22 cellular contexts compared by ENCODE assay signal in genomic region chr2:217568289-217568985, GRCh38.
DNase-seq lines count a peak whose midpoint lies in the region; ATAC-seq, FAIRE-seq and TF ChIP-seq lines count a peak whose summit lies in the region.
"Had no signal": no experiment of that assay in that cellular context is flagged by ENCODE, and none has a peak within 500 bp of the region (broad histone marks: within the 10 kb centered on the region; RNA-seq: fewer than 3 reads in every experiment).

No MANE protein-coding gene starts in this region.

- H3K79me2 ChIP-seq in GM23248 (ENCODE audit: insufficient read depth), result no peaks in the 10 kb centered on the region

- WGBS in GM23248 (ENCODE audit: low coverage in 1 of 2, low lambda C conversion rate in 2 of 2, missing lambda C conversion rate in 2 of 2), 2 experiments, result 11 to 21% methylated on average over 3 of the region's 3 CpGs

- peaks cover 16% of the 10 kb centered on the region for H3K4me1 Mint-ChIP-seq in neural crest cell
- no peaks in the 10 kb centered on the region for H3K4me1 Mint-ChIP-seq in stimulated activated effector memory CD8-positive, alpha-beta T cell treated with anti-CD3 and anti-CD28 coated beads, Interleukin-12 subunit alpha, Interleukin-12 subunit beta, amount 100 ng/mL, for 72 hours
- H3K4me1 Mint-ChIP-seq: activated naive CD4-positive, alpha-beta T cell treated with anti-CD3 and anti-CD28 coated beads, Interleukin-2, amount 50 U/mL, for 24 hours; IgD-negative memory B cell; T-cell had no signal

- H3K9me3 Mint-ChIP-seq in neural crest cell, result peaks cover 13% of the 10 kb centered on the region
- H3K9me3 Mint-ChIP-seq in stimulated activated effector memory CD8-positive, alpha-beta T cell treated with anti-CD3 and anti-CD28 coated beads, Interleukin-12 subunit alpha, Interleukin-12 subunit beta, amount 100 ng/mL, for 72 hours, result peaks cover 3% of the 10 kb centered on the region
- H3K9me3 Mint-ChIP-seq: activated naive CD4-positive, alpha-beta T cell treated with anti-CD3 and anti-CD28 coated beads, Interleukin-2, amount 50 U/mL, for 24 hours; CD8-positive, alpha-beta T cell; T-cell had no signal

- peaks cover 4% of the 10 kb centered on the region for H3K36me3 Mint-ChIP-seq in neural crest cell (ENCODE audit: low read depth)
- no peaks in the 10 kb centered on the region for H3K36me3 Mint-ChIP-seq in stimulated activated effector memory CD8-positive, alpha-beta T cell treated with anti-CD3 and anti-CD28 coated beads, Interleukin-12 subunit alpha, Interleukin-12 subunit beta, amount 100 ng/mL, for 72 hours
- H3K36me3 Mint-ChIP-seq: IgD-negative memory B cell had no signal

- no peak overlapping the region for H3K9ac ChIP-seq in GM23248

- H3K4me3 ChIP-seq in AG09309 (ENCODE audit: control insufficient read depth, low read depth, low read length) (no peak overlapping the region), GM23248 (no peak overlapping the region)
- H3K4me3 ChIP-seq: ascending aorta, Peyer's patch, SJCRH30, uterus had no signal

- peak overlapping the region; percentile 11; the same call in 1 of the 2 replicates for H2AFZ ChIP-seq in GM23248

- no peak for TF ChIP-seq POLR2A in H54 (IDR thresholded peaks at IDR 0.05; ENCODE audit: low read depth, low read length)

- H4K20me1 ChIP-seq in GM23248 (ENCODE audit: insufficient read depth), result no peaks in the 10 kb centered on the region

- FAIRE-seq in H54 (lab: Jason Lieb, UNC), result no peak

- H3K4me2 ChIP-seq in GM23248 (ENCODE audit: unreplicated experiment), result peak overlapping the region; percentile 23

- no peaks in the 10 kb centered on the region for H3K36me3 ChIP-seq in GM23248 (ENCODE audit: low read depth)
- H3K36me3 ChIP-seq: Peyer's patch, SJCRH30, uterus had no signal

- peak overlapping the region; percentile 23 for H3K27ac ChIP-seq in GM23248
- H3K27ac ChIP-seq: ascending aorta, Peyer's patch, SJCRH30, uterus had no signal

- H3K9me3 ChIP-seq in GM23248 (ENCODE audit: low read depth), result no peaks in the 10 kb centered on the region
- H3K9me3 ChIP-seq: ascending aorta, Peyer's patch, SJCRH30, uterus had no signal

- H3K27me3 ChIP-seq in GM23248 (replicated peaks; ENCODE audit: insufficient read depth), result no peaks in the 10 kb centered on the region
- H3K27me3 ChIP-seq: ascending aorta, Peyer's patch, SJCRH30, uterus had no signal

- peak overlapping the region; percentile 74 for H3K27ac Mint-ChIP-seq in neural crest cell (ENCODE audit: unreplicated experiment)
- no peak overlapping the region for H3K27ac Mint-ChIP-seq in stimulated activated effector memory CD8-positive, alpha-beta T cell treated with anti-CD3 and anti-CD28 coated beads, Interleukin-12 subunit alpha, Interleukin-12 subunit beta, amount 100 ng/mL, for 72 hours
- H3K27ac Mint-ChIP-seq: activated naive CD4-positive, alpha-beta T cell treated with anti-CD3 and anti-CD28 coated beads, Interleukin-2, amount 50 U/mL, for 24 hours; CD8-positive, alpha-beta T cell; IgD-negative memory B cell; naive thymus-derived CD8-positive, alpha-beta T cell; T-cell had no signal

- in situ Hi-C loops in GM23248 (cut with MboI), result no loop called here

- peaks cover 9% of the 10 kb centered on the region; the same call in 1 of the 2 replicates for H3F3A ChIP-seq in GM23248 (ENCODE audit: insufficient read depth)

- no peaks in the 10 kb centered on the region; the same call in 1 of the 2 replicates for H3K9me2 ChIP-seq in GM23248 (ENCODE audit: insufficient read depth)

- no peaks in the 10 kb centered on the region for H3K27me3 Mint-ChIP-seq in neural crest cell (ENCODE audit: low read depth)
- H3K27me3 Mint-ChIP-seq: activated naive CD4-positive, alpha-beta T cell treated with anti-CD3 and anti-CD28 coated beads, Interleukin-2, amount 50 U/mL, for 24 hours; IgD-negative memory B cell; naive thymus-derived CD8-positive, alpha-beta T cell; T-cell had no signal

- peaks cover 19% of the 10 kb centered on the region for H3K4me1 ChIP-seq in GM23248 (ENCODE audit: insufficient read depth)
- H3K4me1 ChIP-seq: ascending aorta, Peyer's patch, uterus had no signal

- H3K4me3 Mint-ChIP-seq in neural crest cell, result no peak overlapping the region
- H3K4me3 Mint-ChIP-seq in stimulated activated effector memory CD8-positive, alpha-beta T cell treated with anti-CD3 and anti-CD28 coated beads, Interleukin-12 subunit alpha, Interleukin-12 subunit beta, amount 100 ng/mL, for 72 hours, result no peak overlapping the region
- H3K4me3 Mint-ChIP-seq: activated naive CD4-positive, alpha-beta T cell treated with anti-CD3 and anti-CD28 coated beads, Interleukin-2, amount 50 U/mL, for 24 hours; CD8-positive, alpha-beta T cell; naive thymus-derived CD8-positive, alpha-beta T cell; T-cell had no signal

- peak; percentile 48 for DNase-seq in AG09309 (ENCODE audit: low read depth)
- peak; percentile 71 for DNase-seq in GM23248
- peak; percentile 40 for DNase-seq in epidermal melanocyte (ENCODE audit: insufficient read length, low spot score)
- DNase-seq in neural crest cell (ENCODE audit: low read depth, low spot score), result no peak
- DNase-seq in H54 (ENCODE audit: insufficient read length, low spot score), result no peak
- no peak for DNase-seq in T1000 (lab: John Stamatoyannopoulos, UW)
- DNase-seq in stimulated activated effector memory CD8-positive, alpha-beta T cell treated with anti-CD3 and anti-CD28 coated beads, Interleukin-12 subunit alpha, Interleukin-12 subunit beta, amount 100 ng/mL, for 72 hours (ENCODE audit: low spot score in 2 of 2), result no peak
- DNase-seq: activated CD4-positive, alpha-beta T cell treated with anti-CD3 and anti-CD28 coated beads for 4 hours; CD8-positive, alpha-beta T cell; effector CD8-positive, alpha-beta T cell; left colon; naive thymus-derived CD8-positive, alpha-beta T cell; NCI-H2107; Peyer's patch; SJCRH30; T-cell; uterus had no signal

- no peak for ATAC-seq in stimulated activated effector memory CD8-positive, alpha-beta T cell treated with anti-CD3 and anti-CD28 coated beads, Interleukin-12 subunit alpha, Interleukin-12 subunit beta, amount 100 ng/mL, for 72 hours
- ATAC-seq in HG02798 (IDR thresholded peaks at IDR 0.05; ENCODE audit: poor library complexity, unreplicated experiment), result no peak
- ATAC-seq: CD8-positive, alpha-beta T cell; esophagus mucosa; left colon; naive thymus-derived CD8-positive, alpha-beta T cell; T-cell had no signal

- TF ChIP-seq CTCF in AG09309 (IDR thresholded peaks at IDR 0.05; ENCODE audit: control insufficient read depth, insufficient read depth, low read depth, low read length, missing control alignments), result no peak
- no peak for TF ChIP-seq CTCF in neural crest cell (conservative IDR thresholded peaks at IDR 0.05)

Comparison
In these comparisons a context has a peak if more than half of its experiments do, and no peak if none do; other contexts are left out.
1. DNase-seq: peak in AG09309 (single experiment), GM23248 (single experiment) and epidermal melanocyte (single experiment); none in neural crest cell (single experiment), H54 (single experiment), T1000 (single experiment) and stimulated activated effector memory CD8-positive, alpha-beta T cell treated with anti-CD3 and anti-CD28 coated beads, Interleukin-12 subunit alpha, Interleukin-12 subunit beta, amount 100 ng/mL, for 72 hours (0 of 2).